In the genomic region with DNA sequence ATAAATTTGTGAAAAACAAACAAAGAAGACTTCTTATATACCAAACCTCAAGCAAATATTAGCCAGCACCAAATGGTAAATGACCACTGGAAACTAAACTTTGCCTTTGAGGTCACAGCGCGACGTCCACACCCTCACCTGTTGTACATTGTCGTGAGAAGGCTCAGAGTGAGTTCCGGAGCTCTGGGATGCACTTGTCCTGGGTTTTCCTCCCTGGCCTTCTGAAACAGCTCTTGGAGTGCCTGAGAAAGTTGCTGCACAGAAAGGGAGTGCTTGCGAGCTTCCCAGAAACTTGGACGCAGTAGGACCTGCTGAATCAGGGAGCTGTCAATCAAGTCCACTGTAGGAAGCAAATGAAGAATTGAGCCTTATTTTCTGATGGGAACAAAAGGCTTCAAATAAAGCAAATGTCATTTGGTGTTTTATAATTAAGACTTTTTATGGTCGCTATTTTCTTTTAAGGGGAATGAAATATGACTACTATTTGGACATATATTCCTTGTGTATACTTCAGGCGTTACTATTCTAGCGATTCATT, we compare ENCODE assay signal across 1 cellular context.
TF ChIP-seq lines count a peak whose summit lies in the region.

No MANE protein-coding gene starts in this region.

TF ChIP-seq in GM23338, 12 proteins besides CTCF, POLR2A, EP300 and RAD21:
- TF ChIP-seq POLR2AphosphoS5 (IDR thresholded peaks at IDR 0.05; ENCODE audit: low read depth) (no peak), NANOG (IDR thresholded peaks at IDR 0.05; ENCODE audit: borderline replicate concordance) (no peak), EZH2 (IDR thresholded peaks at IDR 0.05; ENCODE audit: low read depth, unreplicated experiment) (no peak), JUNB (IDR thresholded peaks at IDR 0.05; ENCODE audit: unreplicated experiment) (no peak), CREB1 (CRISPR knock-in tag; IDR thresholded peaks at IDR 0.05; ENCODE audit: low read depth) (no peak)
- TF ChIP-seq, protein P1, sequence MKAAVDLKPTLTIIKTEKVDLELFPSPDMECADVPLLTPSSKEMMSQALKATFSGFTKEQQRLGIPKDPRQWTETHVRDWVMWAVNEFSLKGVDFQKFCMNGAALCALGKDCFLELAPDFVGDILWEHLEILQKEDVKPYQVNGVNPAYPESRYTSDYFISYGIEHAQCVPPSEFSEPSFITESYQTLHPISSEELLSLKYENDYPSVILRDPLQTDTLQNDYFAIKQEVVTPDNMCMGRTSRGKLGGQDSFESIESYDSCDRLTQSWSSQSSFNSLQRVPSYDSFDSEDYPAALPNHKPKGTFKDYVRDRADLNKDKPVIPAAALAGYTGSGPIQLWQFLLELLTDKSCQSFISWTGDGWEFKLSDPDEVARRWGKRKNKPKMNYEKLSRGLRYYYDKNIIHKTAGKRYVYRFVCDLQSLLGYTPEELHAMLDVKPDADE (IDR thresholded peaks at IDR 0.05), result no peak
